ENCODE assay signal across 2 cellular contexts in genomic region chr3:195719514-195720254, GRCh38. TPM values are rescaled to one million over a fixed set of nuclear protein-coding genes. Genes with fewer than 3 reads are reported as not detected.
"Had no signal": no experiment of that assay in that cellular context is flagged by ENCODE, and none has a peak within 500 bp of the region (broad histone marks: within the 10 kb centered on the region; RNA-seq: fewer than 3 reads in every experiment).

No MANE protein-coding gene starts in this region.

RNA-seq across cellular contexts. Expression of gene MUC20, which starts 1.1 kb away (rescaled TPM):
- total RNA-seq: dermis microvascular lymphatic vessel endothelial cell, glomerular endothelial cell had no signal
